20 cellular contexts compared by ENCODE assay signal in the genomic region with DNA sequence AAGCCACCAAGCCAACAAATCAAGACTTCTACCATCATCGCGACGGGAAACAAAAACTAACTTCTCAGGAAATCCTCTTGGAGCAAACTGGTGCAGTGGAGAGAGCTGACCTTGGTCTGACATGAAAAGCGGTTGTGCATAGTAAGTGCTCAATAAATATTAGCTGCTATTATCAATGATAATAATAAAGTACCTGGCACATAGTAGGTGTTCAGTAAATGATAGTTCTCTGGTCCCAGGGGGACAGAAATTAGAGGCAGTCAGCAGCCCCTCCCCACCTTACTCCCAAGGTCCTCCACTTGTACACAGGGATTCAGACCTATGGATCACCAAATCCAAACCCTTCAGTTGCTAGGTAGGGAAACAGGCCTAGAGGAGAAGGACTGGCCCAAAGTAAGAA. TPM values are rescaled to one million over a fixed set of nuclear protein-coding genes. Genes with fewer than 3 reads are reported as not detected.
DNase-seq lines count a peak whose midpoint lies in the region; ATAC-seq and TF ChIP-seq lines count a peak whose summit lies in the region.
"Had no signal": no experiment of that assay in that cellular context is flagged by ENCODE, and none has a peak within 500 bp of the region (broad histone marks: within the 10 kb centered on the region; RNA-seq: fewer than 3 reads in every experiment).

No MANE protein-coding gene starts in this region.

- no peaks in the 10 kb centered on the region for H3K27me3 Mint-ChIP-seq in stimulated activated naive CD8-positive, alpha-beta T cell treated with anti-CD3 and anti-CD28 coated beads, Interleukin-15, Interleukin-2, amounts not matched to agents 100 ng/mL and 50 ng/mL, for 24 hours
- no peaks in the 10 kb centered on the region for H3K27me3 Mint-ChIP-seq in T-cell
- no peaks in the 10 kb centered on the region for H3K27me3 Mint-ChIP-seq in stimulated activated naive CD8-positive, alpha-beta T cell treated with anti-CD3 and anti-CD28 coated beads, Interleukin-15, amount 100 ng/mL, for 72 hours

- TF ChIP-seq CTCF in body of pancreas (IDR thresholded peaks at IDR 0.05): no peak

- peaks cover 90% of the 10 kb centered on the region for H3K4me1 Mint-ChIP-seq in stimulated activated naive CD8-positive, alpha-beta T cell treated with anti-CD3 and anti-CD28 coated beads, Interleukin-15, Interleukin-2, amounts not matched to agents 100 ng/mL and 50 ng/mL, for 24 hours (ENCODE audit: low read depth)
- H3K4me1 Mint-ChIP-seq in T-cell: peaks cover 67 to 92% (median 80%) of the 10 kb centered on the region in 3 donors
- peaks cover 93% of the 10 kb centered on the region for H3K4me1 Mint-ChIP-seq in stimulated activated naive CD8-positive, alpha-beta T cell treated with anti-CD3 and anti-CD28 coated beads, Interleukin-15, amount 100 ng/mL, for 72 hours

- no peaks in the 10 kb centered on the region for H3K27me3 ChIP-seq in effector memory CD4-positive, alpha-beta T cell (replicated peaks; ENCODE audit: control insufficient read depth, insufficient read depth, low read length, poor library complexity, severe bottlenecking)
- H3K27me3 ChIP-seq in body of pancreas: no peaks in the 10 kb centered on the region
- H3K27me3 ChIP-seq: adrenal gland, pancreas, tibial nerve had no signal

- intact Hi-C loops in body of pancreas (cut with DNase I): no loop called here

- no peak overlapping the region for H3K4me3 Mint-ChIP-seq in stimulated activated naive CD8-positive, alpha-beta T cell treated with anti-CD3 and anti-CD28 coated beads, Interleukin-15, Interleukin-2, amounts not matched to agents 100 ng/mL and 50 ng/mL, for 24 hours
- peak overlapping the region in 2 of 3 donors; percentile 4 to 25 for H3K4me3 Mint-ChIP-seq in T-cell
- peak overlapping the region; percentile 29 to 88 for H3K4me3 Mint-ChIP-seq in stimulated activated naive CD8-positive, alpha-beta T cell treated with anti-CD3 and anti-CD28 coated beads, Interleukin-15, amount 100 ng/mL, for 72 hours

- no peak for ATAC-seq in stimulated activated naive CD8-positive, alpha-beta T cell treated with anti-CD3 and anti-CD28 coated beads, Interleukin-15, Interleukin-2, amounts not matched to agents 100 U/mL and 50 U/mL, for 24 hours
- ATAC-seq in T-cell (replicated peaks in 1 of 4) (no peak), HG03196 (IDR thresholded peaks at IDR 0.05; ENCODE audit: unreplicated experiment) (no peak), body of pancreas (no peak), HG02981 (IDR thresholded peaks at IDR 0.05; ENCODE audit: unreplicated experiment) (no peak)
- no peak for ATAC-seq in stimulated activated naive CD8-positive, alpha-beta T cell treated with anti-CD3 and anti-CD28 coated beads, Interleukin-15, amount 100 ng/mL, for 72 hours
- ATAC-seq: left lobe of liver, mucosa of descending colon, pancreas had no signal

- no peaks in the 10 kb centered on the region for H3K36me3 ChIP-seq in effector memory CD4-positive, alpha-beta T cell (ENCODE audit: control insufficient read depth, insufficient read depth, low read length)
- H3K36me3 ChIP-seq in body of pancreas (replicated peaks in 1 of 2; ENCODE audit: insufficient read depth in 1 of 2, low read depth in 2 of 2): no peaks in the 10 kb centered on the region
- H3K36me3 ChIP-seq: adrenal gland, pancreas, tibial nerve had no signal

- peak overlapping the region; percentile 96 for H3K27ac Mint-ChIP-seq in stimulated activated naive CD8-positive, alpha-beta T cell treated with anti-CD3 and anti-CD28 coated beads, Interleukin-15, Interleukin-2, amounts not matched to agents 100 ng/mL and 50 ng/mL, for 24 hours
- peak overlapping the region; percentile 99 for H3K27ac Mint-ChIP-seq in T-cell
- H3K27ac Mint-ChIP-seq in stimulated activated naive CD8-positive, alpha-beta T cell treated with anti-CD3 and anti-CD28 coated beads, Interleukin-15, amount 100 ng/mL, for 72 hours: peak overlapping the region; percentile 43 to 89

- POLR2A ChIA-PET in T-cell (lab: Charles Lee): interaction anchor here in 1 of 2 donors (0.7 kb wide), 1 partner anchor 166 kb away, joined by 4 read pairs; no protein-coding TSS in a partner anchor

- H3K9me3 ChIP-seq in effector memory CD4-positive, alpha-beta T cell (ENCODE audit: control insufficient read depth, low read length): no peaks in the 10 kb centered on the region
- no peaks in the 10 kb centered on the region for H3K9me3 ChIP-seq in body of pancreas
- H3K9me3 ChIP-seq: adrenal gland, mucosa of descending colon, pancreas, tibial nerve had no signal

- WGBS in body of pancreas, 2 donors: 74 to 92% methylated on average over 4 of the region's 4 CpGs

- peak overlapping the region; percentile 24 for H3K27ac ChIP-seq in effector memory CD4-positive, alpha-beta T cell (ENCODE audit: insufficient read depth, low read length, poor library complexity, severe bottlenecking)
- H3K27ac ChIP-seq in body of pancreas: no peak overlapping the region

- H3K36me3 Mint-ChIP-seq in stimulated activated naive CD8-positive, alpha-beta T cell treated with anti-CD3 and anti-CD28 coated beads, Interleukin-15, Interleukin-2, amounts not matched to agents 100 ng/mL and 50 ng/mL, for 24 hours (ENCODE audit: low read depth): no peaks in the 10 kb centered on the region
- H3K36me3 Mint-ChIP-seq in T-cell: no peaks in the 10 kb centered on the region

- CTCF ChIA-PET in T-cell (lab: Charles Lee): interaction anchor here (0.6 to 10.2 kb wide), 4 partner anchors 11 to 158 kb away, joined by 5 to 158 read pairs (median 50); no protein-coding TSS in a partner anchor

- DNase-seq in stimulated activated naive CD8-positive, alpha-beta T cell treated with anti-CD3 and anti-CD28 coated beads, Interleukin-15, Interleukin-2, amounts not matched to agents 100 U/mL and 50 U/mL, for 24 hours: no peak
- DNase-seq in T-cell (no peak), body of pancreas (no peak)
- no peak for DNase-seq in effector memory CD4-positive, alpha-beta T cell
- no peak for DNase-seq in stimulated activated naive CD8-positive, alpha-beta T cell treated with anti-CD3 and anti-CD28 coated beads, Interleukin-15, amount 100 ng/mL, for 72 hours
- DNase-seq: adrenal gland; central memory CD4-positive, alpha-beta T cell; HCEC 1CT; MV-4-11; NCI-H2171 treated with DMSO at 0.1 percent for 48 hours; NCI-H774; pancreas; stimulated activated CD4-positive, alpha-beta T cell treated with anti-CD3 and anti-CD28 coated beads, Interleukin-4, amount 100 ng/mL, for 4 hours had no signal

- H3K9me3 Mint-ChIP-seq in stimulated activated naive CD8-positive, alpha-beta T cell treated with anti-CD3 and anti-CD28 coated beads, Interleukin-15, Interleukin-2, amounts not matched to agents 100 ng/mL and 50 ng/mL, for 24 hours: no peaks in the 10 kb centered on the region
- no peaks in the 10 kb centered on the region for H3K9me3 Mint-ChIP-seq in T-cell
- H3K9me3 Mint-ChIP-seq in stimulated activated naive CD8-positive, alpha-beta T cell treated with anti-CD3 and anti-CD28 coated beads, Interleukin-15, amount 100 ng/mL, for 72 hours: no peaks in the 10 kb centered on the region

- peaks cover 60% of the 10 kb centered on the region for H3K4me1 ChIP-seq in effector memory CD4-positive, alpha-beta T cell (ENCODE audit: control insufficient read depth, insufficient read depth, low read length, poor library complexity, severe bottlenecking)
- H3K4me1 ChIP-seq in body of pancreas: peaks cover 17% of the 10 kb centered on the region

- no peak for TF ChIP-seq POLR2A in body of pancreas (IDR thresholded peaks at IDR 0.05)

- H3K4me3 ChIP-seq in effector memory CD4-positive, alpha-beta T cell (ENCODE audit: insufficient read depth, low read depth, low read length, poor library complexity, severe bottlenecking): no peak overlapping the region
- H3K4me3 ChIP-seq in body of pancreas: no peak overlapping the region
- H3K4me3 ChIP-seq: adrenal gland, mucosa of descending colon, pancreas, tibial nerve had no signal

RNA-seq across cellular contexts. Expression of a gene that starts 6.0 kb away (rescaled TPM):
- 100 to 1,000 TPM; 198 to 296 (median 271) TPM for total RNA-seq in T-cell
- 10 to 100 TPM; 11.2 to 15.2 TPM for total RNA-seq in body of pancreas

RNA-seq across cellular contexts. Expression of a gene that starts 27.2 kb away (rescaled TPM):
- total RNA-seq in T-cell (not detected), body of pancreas (not detected)
- total RNA-seq: adrenal gland, mucosa of descending colon, RPMI7951, tibial nerve had no signal

RNA-seq across cellular contexts. Expression of a gene that starts 36.7 kb away (rescaled TPM):
- total RNA-seq in T-cell (1 to 10 TPM in 1 of 5 donors, under 1 TPM in 4; 0.42 to 1.6 (median 0.44) TPM), body of pancreas (not detected)
- total RNA-seq: left lobe of liver, RPMI7951 had no signal

RNA-seq across cellular contexts. Expression of a gene that starts 50.5 kb away (rescaled TPM):
- total RNA-seq in T-cell (under 1 TPM in 3 of 5 donors, not detected in 2; 0.16 to 0.50 (median 0.26) TPM), body of pancreas (not detected)
- total RNA-seq: left lobe of liver, pancreas, RPMI7951, tibial nerve had no signal

RNA-seq across cellular contexts. Expression of a gene that starts 50.6 kb away (rescaled TPM):
- total RNA-seq in T-cell (1 to 10 TPM in 3 of 5 donors, under 1 TPM in 1, not detected in 1; 0.14 to 3.3 (median 1.9) TPM), body of pancreas (1 to 10 TPM in 1 of 2 donors, not detected in 1; 1.6 TPM)

Comparison
In these comparisons a context has a peak if more than half of its experiments do, and no peak if none do; other contexts are left out.
1. RNA of a gene that starts 6.0 kb away (total RNA-seq): 198 to 296 TPM in T-cell; 11.2 to 15.2 TPM in body of pancreas; every median in the first group is over 10 times any median in the second.
2. Peak in every context shown above with its lines, with median percentiles within 50 percentile points of each other: H3K27ac Mint-ChIP-seq.